In the genomic region with DNA sequence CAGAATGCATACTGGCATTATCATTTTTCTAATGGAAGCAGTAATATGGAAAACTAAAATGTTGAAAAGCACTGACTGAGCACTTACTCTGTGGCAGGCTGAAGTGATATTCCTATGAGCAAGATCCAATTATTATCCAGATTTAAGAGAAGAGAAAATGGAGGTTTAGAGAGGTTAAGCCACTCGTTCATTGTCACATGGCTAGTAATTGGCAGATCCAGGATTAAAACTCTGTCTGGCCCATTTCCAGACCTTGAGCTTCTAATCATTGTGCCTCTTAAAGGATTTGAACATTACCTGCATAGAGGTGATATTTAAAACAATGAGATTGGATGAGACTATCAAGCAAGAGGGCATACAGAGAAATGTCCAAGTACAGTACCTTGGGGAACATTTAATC, we compare ENCODE assay signal across 19 cellular contexts.
"Had no signal": no experiment of that assay in that cellular context is flagged by ENCODE, and none has a peak within 500 bp of the region (broad histone marks: within the 10 kb centered on the region; RNA-seq: fewer than 3 reads in every experiment).

No MANE protein-coding gene starts in this region.

- H3K36me3 ChIP-seq: SJSA1 had no signal

- H3K4me3 ChIP-seq: K562, SJSA1 had no signal

- H3K27ac ChIP-seq: KMS-11, SJSA1 had no signal

- H3K27me3 ChIP-seq: SJSA1 had no signal

- H3K4me3 Mint-ChIP-seq: IgD-negative memory B cell, T-cell had no signal

- H3K27ac Mint-ChIP-seq: IgD-negative memory B cell, T-cell had no signal

- H3K9me3 ChIP-seq: SJSA1, SK-N-SH had no signal

- DNase-seq: Kasumi-1, MM.1S, NCI-H1092 treated with DMSO at 0.1 percent for 48 hours, NCI-H1436, NCI-H187, NCI-H2029, NCI-H2081 treated with DMSO at 0.1 percent for 48 hours, NCI-H2227 treated with DMSO at 0.1 percent for 48 hours, NCI-H526, Right ventricle myocardium superior, RPMI8226, SIG-M5, SK-N-SH, SW 1271, T-cell had no signal

- H3K9ac ChIP-seq: KMS-11, SK-N-SH had no signal

- H3K4me2 ChIP-seq: KMS-11, SK-N-SH had no signal

- H3K9me2 ChIP-seq: SK-N-SH had no signal

- ATAC-seq: K562, T-cell had no signal

- H3K9me3 Mint-ChIP-seq: IgD-negative memory B cell, T-cell had no signal

- H3K4me1 Mint-ChIP-seq: T-cell had no signal

- H3K36me3 Mint-ChIP-seq: T-cell had no signal

- H3K4me1 ChIP-seq: SJSA1 had no signal
